12 cellular contexts compared by ENCODE assay signal in the genomic region with DNA sequence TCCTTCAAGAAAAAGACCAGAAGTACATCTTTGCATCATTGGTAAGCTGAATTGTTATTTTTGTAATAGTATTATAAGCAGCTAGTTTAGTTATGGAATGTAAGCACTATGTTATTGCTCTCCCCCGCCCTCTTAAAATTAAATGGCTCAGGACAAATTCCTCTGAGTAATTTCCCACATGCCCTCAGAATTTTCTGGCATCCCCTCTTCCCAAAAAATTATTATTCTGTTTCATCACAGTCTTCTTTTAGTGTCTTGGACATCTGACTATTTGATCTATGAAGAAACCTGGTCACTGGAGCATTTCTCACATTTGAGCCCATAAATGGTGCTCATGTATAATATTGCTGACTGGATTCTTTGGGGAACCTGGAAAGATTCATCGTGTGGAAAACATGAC.
DNase-seq lines count a peak whose midpoint lies in the region; ATAC-seq and TF ChIP-seq lines count a peak whose summit lies in the region.
"Had no signal": no experiment of that assay in that cellular context is flagged by ENCODE, and none has a peak within 500 bp of the region (broad histone marks: within the 10 kb centered on the region; RNA-seq: fewer than 3 reads in every experiment).

No MANE protein-coding gene starts in this region.

- peak overlapping the region; percentile 59 to 82 (median 79) for H3K27ac Mint-ChIP-seq in CD4-positive, CD25-positive, alpha-beta regulatory T cell
- H3K27ac Mint-ChIP-seq: T-helper 2 cell treated with Interferon-gamma antibody and Interleukin-4, amounts not matched to agents 5 μg/mL and 100 μg/mL, for 36 hours had no signal

- H3K9ac ChIP-seq in skeletal muscle satellite cell (ENCODE audit: low read depth, low read length), result peak overlapping the region; percentile 77

- H3K9me3 ChIP-seq in CD4-positive, CD25-positive, alpha-beta regulatory T cell (ENCODE audit: control insufficient read depth in 2 of 2, low read length in 2 of 2), result no peaks in the 10 kb centered on the region
- H3K9me3 ChIP-seq in Peyer's patch, result no peaks in the 10 kb centered on the region
- H3K9me3 ChIP-seq in left lung, result no peaks in the 10 kb centered on the region
- H3K9me3 ChIP-seq in skeletal muscle satellite cell (replicated peaks; ENCODE audit: low read length), result no peaks in the 10 kb centered on the region

- no peaks in the 10 kb centered on the region for H3K27me3 Mint-ChIP-seq in CD4-positive, CD25-positive, alpha-beta regulatory T cell

- H3K36me3 ChIP-seq in CD4-positive, CD25-positive, alpha-beta regulatory T cell (ENCODE audit: control insufficient read depth, insufficient read depth, low read length), result peaks cover 95% of the 10 kb centered on the region
- H3K36me3 ChIP-seq in Peyer's patch, result peaks cover 0 to 91% (median 0%) of the 10 kb centered on the region in 3 donors
- peaks cover 0 to 100% of the 10 kb centered on the region in 2 donors for H3K36me3 ChIP-seq in left lung
- H3K36me3 ChIP-seq in skeletal muscle satellite cell (ENCODE audit: insufficient read depth, low read length), result peaks cover 49% of the 10 kb centered on the region

- no peak for TF ChIP-seq POLR2A in Peyer's patch (IDR thresholded peaks at IDR 0.05)

- peak overlapping the region; percentile 27 for H3K27ac ChIP-seq in CD4-positive, CD25-positive, alpha-beta regulatory T cell (ENCODE audit: insufficient read depth, low read length, poor library complexity, severe bottlenecking)
- H3K27ac ChIP-seq in Peyer's patch (peak overlapping the region in 3 of 4 donors; percentile 26 to 66 (median 51)), left lung (peak overlapping the region; percentile 37 to 38)

- intact Hi-C loops in left lung (cut with DNase I) (no loop called here), posterior cingulate gyrus (cut with DNase I) (no loop called here)

- peaks cover 0 to 1% (median 0%) of the 10 kb centered on the region in 7 donors for H3K9me3 Mint-ChIP-seq in CD4-positive, CD25-positive, alpha-beta regulatory T cell
- H3K9me3 Mint-ChIP-seq: T-helper 2 cell treated with Interferon-gamma antibody and Interleukin-4, amounts not matched to agents 5 μg/mL and 100 μg/mL, for 36 hours had no signal

- peak overlapping the region; percentile 64 for H3K4me2 ChIP-seq in skeletal muscle satellite cell (ENCODE audit: low read length)

- no peaks in the 10 kb centered on the region for H3K27me3 ChIP-seq in CD4-positive, CD25-positive, alpha-beta regulatory T cell (ENCODE audit: control insufficient read depth, insufficient read depth, low read length)
- H3K27me3 ChIP-seq in Peyer's patch (no peaks in the 10 kb centered on the region), left lung (no peaks in the 10 kb centered on the region), skeletal muscle satellite cell (ENCODE audit: control insufficient read depth, insufficient read depth, low read length) (no peaks in the 10 kb centered on the region)

- no peak overlapping the region for H3K4me3 Mint-ChIP-seq in CD4-positive, CD25-positive, alpha-beta regulatory T cell
- H3K4me3 Mint-ChIP-seq: T-helper 2 cell treated with Interferon-gamma antibody and Interleukin-4, amounts not matched to agents 5 μg/mL and 100 μg/mL, for 36 hours had no signal

- TF ChIP-seq CTCF in Peyer's patch (IDR thresholded peaks at IDR 0.05) (no peak), left lung (IDR thresholded peaks at IDR 0.05) (no peak)

- DNase-seq in CD4-positive, CD25-positive, alpha-beta regulatory T cell, result no peak
- DNase-seq in Peyer's patch (no peak), left lung (no peak), posterior cingulate gyrus (no peak), CD1c-positive myeloid dendritic cell (ENCODE audit: extremely low spot score) (no peak)
- DNase-seq: Calu3, Karpas-422, NCI-H2171 had no signal

- ATAC-seq in CD4-positive, CD25-positive, alpha-beta regulatory T cell (ENCODE audit: low read depth in 2 of 2), result no peak
- no peak for ATAC-seq in left lung
- no peak for ATAC-seq in GM21529 (IDR thresholded peaks at IDR 0.05; ENCODE audit: unreplicated experiment)
- no peak for ATAC-seq in GM21825 (IDR thresholded peaks at IDR 0.05; ENCODE audit: unreplicated experiment)

- peaks cover 7 to 42% (median 36%) of the 10 kb centered on the region in 4 donors for H3K4me1 Mint-ChIP-seq in CD4-positive, CD25-positive, alpha-beta regulatory T cell

- H3K4me3 ChIP-seq in CD4-positive, CD25-positive, alpha-beta regulatory T cell (ENCODE audit: low read depth, low read length), result no peak overlapping the region
- H3K4me3 ChIP-seq in Peyer's patch, result no peak overlapping the region
- H3K4me3 ChIP-seq in left lung, result no peak overlapping the region
- H3K4me3 ChIP-seq in skeletal muscle satellite cell (ENCODE audit: low read length), result peak overlapping the region; percentile 17

- H3K4me1 ChIP-seq in CD4-positive, CD25-positive, alpha-beta regulatory T cell (ENCODE audit: control insufficient read depth, insufficient read depth, low read length, poor library complexity, severe bottlenecking), result peaks cover 15% of the 10 kb centered on the region
- H3K4me1 ChIP-seq in Peyer's patch (peaks cover 0 to 23% (median 0%) of the 10 kb centered on the region in 4 donors), left lung (peaks cover 5 to 20% of the 10 kb centered on the region in 2 donors), skeletal muscle satellite cell (ENCODE audit: control insufficient read depth, insufficient read depth, low read length) (peaks cover 52% of the 10 kb centered on the region)

- peaks cover 52% of the 10 kb centered on the region for H3K36me3 Mint-ChIP-seq in CD4-positive, CD25-positive, alpha-beta regulatory T cell
